Comparison of ENCODE assay signal across 15 cellular contexts in genomic region chr11:74932797-74933196, GRCh38. TPM values are rescaled to one million over a fixed set of nuclear protein-coding genes. Genes with fewer than 3 reads are reported as not detected.
A peak's percentile ranks its signal among the peaks of the same experiment; 100 is the strongest.
DNase-seq lines count a peak whose midpoint lies in the region; ATAC-seq and TF ChIP-seq lines count a peak whose summit lies in the region.
"Had no signal": no experiment of that assay in that cellular context is flagged by ENCODE, and none has a peak within 500 bp of the region (broad histone marks: within the 10 kb centered on the region; RNA-seq: fewer than 3 reads in every experiment).

No MANE protein-coding gene starts in this region.

- H3K9me3 Mint-ChIP-seq in activated naive CD8-positive, alpha-beta T cell treated with anti-CD3 and anti-CD28 coated beads for 36 hours, result no peaks in the 10 kb centered on the region
- H3K9me3 Mint-ChIP-seq: naive B cell had no signal

- H3K4me3 ChIP-seq in AG10803 (ENCODE audit: low read length), result no peak overlapping the region
- H3K4me3 ChIP-seq: PC-9 had no signal

- H3K27me3 Mint-ChIP-seq in activated naive CD8-positive, alpha-beta T cell treated with anti-CD3 and anti-CD28 coated beads for 36 hours, result no peaks in the 10 kb centered on the region
- H3K27me3 Mint-ChIP-seq: activated naive CD8-positive, alpha-beta T cell; naive B cell had no signal

- peaks cover 10% of the 10 kb centered on the region for H3K4me1 Mint-ChIP-seq in activated naive CD8-positive, alpha-beta T cell treated with anti-CD3 and anti-CD28 coated beads for 36 hours

- no peaks in the 10 kb centered on the region for H3K27me3 ChIP-seq in foreskin keratinocyte

- DNase-seq in AG10803 (ENCODE audit: low read depth) (peak; percentile 22), HS-5 (ENCODE audit: low read depth) (peak; percentile 88), foreskin keratinocyte (peak; percentile 63 to 80), COLO829 (ENCODE audit: low spot score) (no peak), activated gamma-delta T cell treated with Interleukin-2 at 50 U/mL for 16 hours (no peak), NCI-H1092 (lab: John Stamatoyannopoulos, UW) (no peak)
- DNase-seq in activated naive CD8-positive, alpha-beta T cell treated with anti-CD3 and anti-CD28 coated beads for 36 hours, result no peak
- DNase-seq: C1 segment of cervical spinal cord, left cardiac atrium, naive B cell, NCI-H2227 treated with DMSO at 0.1 percent for 48 hours, PC-9, retina had no signal

- ATAC-seq in foreskin keratinocyte (peak; percentile 86), GM18868 (IDR thresholded peaks at IDR 0.05; ENCODE audit: unreplicated experiment) (no peak)
- ATAC-seq: left cardiac atrium had no signal

- peaks cover 18% of the 10 kb centered on the region for H3K4me1 ChIP-seq in foreskin keratinocyte

- no peak overlapping the region for H3K4me3 Mint-ChIP-seq in activated naive CD8-positive, alpha-beta T cell treated with anti-CD3 and anti-CD28 coated beads for 36 hours
- H3K4me3 Mint-ChIP-seq: activated naive CD8-positive, alpha-beta T cell; naive B cell had no signal

- H3K27ac ChIP-seq in foreskin keratinocyte, result peak overlapping the region; percentile 36
- H3K27ac ChIP-seq: PC-9 had no signal

- H3K36me3 Mint-ChIP-seq in activated naive CD8-positive, alpha-beta T cell treated with anti-CD3 and anti-CD28 coated beads for 36 hours, result peaks cover 22% of the 10 kb centered on the region

- H3K27ac Mint-ChIP-seq in activated naive CD8-positive, alpha-beta T cell treated with anti-CD3 and anti-CD28 coated beads for 36 hours, result peak overlapping the region; percentile 85
- H3K27ac Mint-ChIP-seq: activated naive CD8-positive, alpha-beta T cell had no signal

- TF ChIP-seq CTCF in AG10803 (conservative IDR thresholded peaks at IDR 0.05; ENCODE audit: low read length) (no peak), foreskin keratinocyte (conservative IDR thresholded peaks at IDR 0.05) (no peak)

RNA-seq across cellular contexts. Expression of gene XRRA1, which starts 16.1 kb away (rescaled TPM):
- total RNA-seq in activated naive CD8-positive, alpha-beta T cell treated with anti-CD3 and anti-CD28 coated beads for 36 hours, result 10 to 100 TPM; 23.7 to 25.2 TPM
- 12.3 and 16.3 TPM in 2 replicates for total RNA-seq in foreskin keratinocyte
- 3.3 and 6.3 TPM in 2 replicates for polyA plus RNA-seq in foreskin keratinocyte

RNA-seq across cellular contexts. Expression of gene SPCS2, which starts 16.3 kb away (rescaled TPM):
- total RNA-seq in activated naive CD8-positive, alpha-beta T cell treated with anti-CD3 and anti-CD28 coated beads for 36 hours, result 100 to 1,000 TPM; 137 to 139 TPM
- total RNA-seq in foreskin keratinocyte, result 81.9 and 85.4 TPM in 2 replicates
- 211 and 216 TPM in 2 replicates for polyA plus RNA-seq in foreskin keratinocyte

RNA-seq across cellular contexts. Expression of gene NEU3, which starts 55.9 kb away (rescaled TPM):
- 10 to 100 TPM; 13.0 to 13.1 TPM for total RNA-seq in activated naive CD8-positive, alpha-beta T cell treated with anti-CD3 and anti-CD28 coated beads for 36 hours
- total RNA-seq in foreskin keratinocyte, result 6.9 and 7.4 TPM in 2 replicates
- polyA plus RNA-seq in foreskin keratinocyte, result 1.8 and 2.9 TPM in 2 replicates

Comparison
In these comparisons a context has a peak if more than half of its experiments do, and no peak if none do; other contexts are left out.
1. DNase-seq: peak in AG10803 (single experiment), HS-5 (single experiment) and foreskin keratinocyte (2 of 2); none in activated naive CD8-positive, alpha-beta T cell treated with anti-CD3 and anti-CD28 coated beads for 36 hours (single experiment), COLO829 (single experiment), activated gamma-delta T cell treated with Interleukin-2 at 50 U/mL for 16 hours (single experiment) and NCI-H1092 (single experiment).